ENCODE assay signal across 10 cellular contexts in the genomic region with DNA sequence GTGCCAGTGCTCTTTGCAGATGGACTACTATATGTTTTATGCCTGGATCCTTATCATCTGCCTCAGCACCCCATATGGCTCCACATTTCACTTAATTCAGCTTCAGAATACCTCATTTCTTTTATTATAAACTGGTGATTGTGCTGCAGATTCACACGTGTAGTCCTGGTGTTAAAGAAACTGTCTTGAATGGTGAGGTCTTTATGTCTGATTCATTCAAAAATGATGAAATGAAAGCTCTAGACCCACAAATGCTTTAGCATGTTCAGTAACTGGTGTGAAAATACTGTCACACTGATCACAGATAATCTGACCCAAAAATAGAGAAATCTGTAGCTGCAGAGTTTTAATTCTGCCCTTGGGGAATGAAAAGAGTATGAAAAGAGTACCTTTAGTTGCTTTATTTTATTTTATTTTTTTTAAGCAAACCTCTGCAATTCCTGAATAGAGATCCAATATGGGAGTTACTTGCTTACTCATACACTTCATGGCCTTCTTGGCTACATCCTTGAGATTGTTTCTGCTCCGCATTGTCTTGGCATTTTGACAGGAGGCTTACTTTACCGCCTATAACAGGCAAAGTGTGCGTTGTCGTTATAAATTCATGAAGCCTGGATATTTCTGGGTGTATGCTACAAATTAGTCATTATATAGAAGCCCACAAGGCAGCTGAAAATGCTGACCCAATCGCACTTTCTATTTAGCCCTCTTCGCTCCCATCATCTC. TPM values are rescaled to one million over a fixed set of nuclear protein-coding genes. Genes with fewer than 3 reads are reported as not detected.
DNase-seq lines count a peak whose midpoint lies in the region; ATAC-seq, FAIRE-seq and TF ChIP-seq lines count a peak whose summit lies in the region.
"Had no signal": no experiment of that assay in that cellular context is flagged by ENCODE, and none has a peak within 500 bp of the region (broad histone marks: within the 10 kb centered on the region; RNA-seq: fewer than 3 reads in every experiment).

No MANE protein-coding gene starts in this region.

- intact Hi-C loops in activated CD4-positive, alpha-beta T cell treated with anti-CD3 and anti-CD28 coated beads, Interleukin-2, amount 10 ng/mL, durations not matched to agents 24 days and 14 days (cut with micrococcal nuclease) = loop anchor here (2.0 to 10.0 kb wide), 2 partner anchors 21 to 541 kb away; no protein-coding TSS in a partner anchor
- intact Hi-C loops in kidney (cut with DNase I) = no loop called here

- H3K36me3 Mint-ChIP-seq in activated CD4-positive, alpha-beta T cell treated with anti-CD3 and anti-CD28 coated beads, Interleukin-2, amount 10 ng/mL, durations not matched to agents 24 days and 14 days (ENCODE audit: low read depth) = no peaks in the 10 kb centered on the region
- H3K36me3 Mint-ChIP-seq in stimulated activated naive B cell treated with anti-CD40 and anti-IgM and Interleukin-4, amounts not matched to agents 10 μg/mL and 1 μg/mL and 100 μg/mL, for 72 hours = peaks cover 3 to 18% of the 10 kb centered on the region in 2 donors

- H3K36me3 ChIP-seq in trophoblast cell (ENCODE audit: control insufficient read depth in 1 of 2, insufficient read depth in 2 of 2, low read length in 2 of 2) (peaks cover 4 to 5% of the 10 kb centered on the region in 2 experiments), kidney (ENCODE audit: control insufficient read depth in 1 of 2, insufficient read depth in 2 of 2, low read length in 2 of 2) (peaks cover 0 to 5% of the 10 kb centered on the region in 2 donors)

- H2BK12ac ChIP-seq in trophoblast cell (ENCODE audit: low read length) = no peak overlapping the region

- H3K27ac ChIP-seq in trophoblast cell (ENCODE audit: low read depth, low read length) (no peak overlapping the region), kidney (ENCODE audit: low read depth in 2 of 2, low read length in 2 of 2) (no peak overlapping the region)

- no peak overlapping the region for H4K8ac ChIP-seq in trophoblast cell (ENCODE audit: low read depth, low read length)

- H3K9me3 ChIP-seq in trophoblast cell (ENCODE audit: insufficient read depth, low read depth, low read length) (no peaks in the 10 kb centered on the region), kidney (ENCODE audit: control insufficient read depth in 1 of 2, low read length in 2 of 2) (no peaks in the 10 kb centered on the region)

- H2AFZ ChIP-seq in trophoblast cell (ENCODE audit: insufficient read depth, low read length, poor library complexity) = no peak overlapping the region

- no peak overlapping the region for H4K91ac ChIP-seq in trophoblast cell (ENCODE audit: low read depth, low read length)

- no peak overlapping the region for H3K18ac ChIP-seq in trophoblast cell (ENCODE audit: low read length)

- H3K9ac ChIP-seq in trophoblast cell (ENCODE audit: low read length) (no peak overlapping the region), kidney (ENCODE audit: low read length in 2 of 2) (peak overlapping the region in 1 of 2 donors; percentile 75)

- H3K4me1 Mint-ChIP-seq in activated CD4-positive, alpha-beta T cell treated with anti-CD3 and anti-CD28 coated beads, Interleukin-2, amount 10 ng/mL, durations not matched to agents 24 days and 14 days = peaks cover 22% of the 10 kb centered on the region
- peaks cover 29 to 54% of the 10 kb centered on the region in 2 donors for H3K4me1 Mint-ChIP-seq in stimulated activated naive B cell treated with anti-CD40 and anti-IgM and Interleukin-4, amounts not matched to agents 10 μg/mL and 1 μg/mL and 100 μg/mL, for 72 hours

- H3K4me1 ChIP-seq in trophoblast cell (ENCODE audit: control insufficient read depth in 1 of 2, insufficient read depth in 2 of 2, low read length in 2 of 2) (no peaks in the 10 kb centered on the region), kidney (ENCODE audit: control insufficient read depth in 1 of 2, insufficient read depth in 1 of 2, low read depth in 1 of 2, low read length in 2 of 2) (peaks cover 11 to 16% of the 10 kb centered on the region in 2 donors)

- no peak for FAIRE-seq in kidney (lab: Jason Lieb, UNC)

- no peaks in the 10 kb centered on the region for H3K9me3 Mint-ChIP-seq in activated CD4-positive, alpha-beta T cell treated with anti-CD3 and anti-CD28 coated beads, Interleukin-2, amount 10 ng/mL, durations not matched to agents 24 days and 14 days
- H3K9me3 Mint-ChIP-seq in stimulated activated naive B cell treated with anti-CD40 and anti-IgM and Interleukin-4, amounts not matched to agents 10 μg/mL and 1 μg/mL and 100 μg/mL, for 72 hours = no peaks in the 10 kb centered on the region

- H2BK5ac ChIP-seq in trophoblast cell (ENCODE audit: low read depth, low read length, poor library complexity) = no peak overlapping the region

- H3K4ac ChIP-seq in trophoblast cell (ENCODE audit: low read depth, low read length) = peak overlapping the region; percentile 79

- peaks cover 8% of the 10 kb centered on the region for H3K79me2 ChIP-seq in trophoblast cell (ENCODE audit: control insufficient read depth, insufficient read depth, low read length, poor library complexity)

- no peaks in the 10 kb centered on the region for H3K27me3 ChIP-seq in trophoblast cell (ENCODE audit: insufficient read depth, low read length)

- H2BK120ac ChIP-seq in trophoblast cell (ENCODE audit: insufficient read depth, low read length, poor library complexity) = no peak overlapping the region

- no peak overlapping the region for H3K4me3 Mint-ChIP-seq in activated CD4-positive, alpha-beta T cell treated with anti-CD3 and anti-CD28 coated beads, Interleukin-2, amount 10 ng/mL, durations not matched to agents 24 days and 14 days
- H3K4me3 Mint-ChIP-seq in stimulated activated naive B cell treated with anti-CD40 and anti-IgM and Interleukin-4, amounts not matched to agents 10 μg/mL and 1 μg/mL and 100 μg/mL, for 72 hours = peak overlapping the region in 1 of 2 donors; percentile 19

- DNase-seq in ELR (ENCODE audit: low read depth) (peak; percentile 90), RKO (ENCODE audit: low spot score) (peak; percentile 92), epithelial cell of proximal tubule (ENCODE audit: low read depth) (no peak), trophoblast cell (peak in 1 of 2 donors; percentile 2), NOMO-1 (lab: John Stamatoyannopoulos, UW; ENCODE audit: unreplicated experiment in 2 of 2) (no peak), kidney (no peak)
- DNase-seq in activated CD4-positive, alpha-beta T cell treated with anti-CD3 and anti-CD28 coated beads, Interleukin-2, amount 10 ng/mL, durations not matched to agents 24 days and 14 days = no peak
- no peak for DNase-seq in stimulated activated naive B cell treated with anti-CD40 and anti-IgM and Interleukin-4, amounts not matched to agents 10 μg/mL and 1 μg/mL and 100 μg/mL, for 72 hours
- DNase-seq: activated CD4-positive, alpha-beta T cell treated with anti-CD3 and anti-CD28 coated beads, Interleukin-2, amount 50 U/mL, for 4 hours; left ventricle myocardium superior had no signal

- H3K23ac ChIP-seq in trophoblast cell (ENCODE audit: low read length) = no peak overlapping the region

- ATAC-seq in stimulated activated naive B cell treated with anti-CD40 and anti-IgM and Interleukin-4, amounts not matched to agents 10 μg/mL and 1 μg/mL and 100 μg/mL, for 72 hours (replicated peaks) = no peak
- ATAC-seq: left ventricle myocardium superior had no signal

- H2AK5ac ChIP-seq in trophoblast cell (ENCODE audit: low read length) = no peak overlapping the region

- no CpG with 5 or more reads among the region's 7 CpGs for WGBS in trophoblast cell (ENCODE audit: extremely low coverage, insufficient coverage, insufficient read length)

- TF ChIP-seq CTCF in epithelial cell of proximal tubule (conservative IDR thresholded peaks at IDR 0.05; ENCODE audit: low read depth, low read length) (no peak), kidney (IDR thresholded peaks at IDR 0.05; ENCODE audit: borderline replicate concordance, extremely low read depth, insufficient read depth) (no peak)

- H3K27ac Mint-ChIP-seq in activated CD4-positive, alpha-beta T cell treated with anti-CD3 and anti-CD28 coated beads, Interleukin-2, amount 10 ng/mL, durations not matched to agents 24 days and 14 days = no peak overlapping the region
- H3K27ac Mint-ChIP-seq in stimulated activated naive B cell treated with anti-CD40 and anti-IgM and Interleukin-4, amounts not matched to agents 10 μg/mL and 1 μg/mL and 100 μg/mL, for 72 hours = no peak overlapping the region

- H3K4me3 ChIP-seq in epithelial cell of proximal tubule (ENCODE audit: low read depth, low read length) = peak overlapping the region; percentile 67
- H3K4me3 ChIP-seq in trophoblast cell (ENCODE audit: low read depth, low read length) = no peak overlapping the region
- peak overlapping the region in 1 of 2 donors; percentile 77 for H3K4me3 ChIP-seq in kidney (ENCODE audit: low read length in 2 of 2)

- H4K12ac ChIP-seq in trophoblast cell (ENCODE audit: low read depth, low read length) = no peak overlapping the region

- no peak overlapping the region for H3K14ac ChIP-seq in trophoblast cell (ENCODE audit: low read length)

- H3K27me3 Mint-ChIP-seq in activated CD4-positive, alpha-beta T cell treated with anti-CD3 and anti-CD28 coated beads, Interleukin-2, amount 10 ng/mL, durations not matched to agents 24 days and 14 days = peaks cover 54% of the 10 kb centered on the region
- no peaks in the 10 kb centered on the region for H3K27me3 Mint-ChIP-seq in stimulated activated naive B cell treated with anti-CD40 and anti-IgM and Interleukin-4, amounts not matched to agents 10 μg/mL and 1 μg/mL and 100 μg/mL, for 72 hours

- peaks cover 10% of the 10 kb centered on the region for H3K79me1 ChIP-seq in trophoblast cell (ENCODE audit: low read length)

- no peak overlapping the region for H3K4me2 ChIP-seq in trophoblast cell (ENCODE audit: low read length)

RNA-seq across cellular contexts. Expression of gene RGMB, which starts 2.7 kb away (rescaled TPM):
- 19.5 and 20.9 TPM in 2 replicates for total RNA-seq in epithelial cell of proximal tubule
- polyA plus RNA-seq in trophoblast cell (2013) = 4.3 and 4.7 TPM in 2 replicates
- total RNA-seq in activated CD4-positive, alpha-beta T cell treated with anti-CD3 and anti-CD28 coated beads, Interleukin-2, amount 10 ng/mL, durations not matched to agents 24 days and 14 days = 0.35 and 0.90 TPM in 2 replicates
- total RNA-seq in kidney = 12.2 TPM
- 4.0 TPM for polyA plus RNA-seq in kidney (ENCODE audit: insufficient read depth, low read depth, low replicate concordance)

Comparison
In these comparisons a context has a peak if more than half of its experiments do, and no peak if none do; other contexts are left out.
1. DNase-seq: peak in ELR (single experiment) and RKO (single experiment); none in epithelial cell of proximal tubule (single experiment), activated CD4-positive, alpha-beta T cell treated with anti-CD3 and anti-CD28 coated beads, Interleukin-2, amount 10 ng/mL, durations not matched to agents 24 days and 14 days (single experiment), stimulated activated naive B cell treated with anti-CD40 and anti-IgM and Interleukin-4, amounts not matched to agents 10 μg/mL and 1 μg/mL and 100 μg/mL, for 72 hours (single experiment), NOMO-1 (0 of 2) and kidney (single experiment).